In the genomic region with DNA sequence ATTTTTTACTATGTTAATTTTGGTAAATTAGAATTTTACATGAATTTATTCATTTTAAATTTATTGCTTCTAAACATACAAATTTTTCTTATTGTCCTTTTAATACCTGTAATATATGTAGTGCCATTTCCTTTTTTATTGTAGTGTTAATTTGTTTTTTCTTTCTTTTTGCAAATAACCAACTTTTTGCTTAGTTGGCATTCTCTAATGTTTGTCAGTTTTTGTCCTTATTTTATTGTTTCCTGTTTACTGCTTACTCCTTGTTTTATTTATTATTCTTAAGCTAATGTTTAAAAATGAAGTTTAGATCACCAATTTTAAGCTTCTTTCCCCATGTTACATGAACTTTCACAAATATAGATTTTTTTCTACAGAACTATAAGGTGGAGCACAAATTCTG, we compare ENCODE assay signal across 19 cellular contexts.
A peak's percentile ranks its signal among the peaks of the same experiment; 100 is the strongest.
DNase-seq lines count a peak whose midpoint lies in the region; ATAC-seq, FAIRE-seq and TF ChIP-seq lines count a peak whose summit lies in the region.
"Had no signal": no experiment of that assay in that cellular context is flagged by ENCODE, and none has a peak within 500 bp of the region (broad histone marks: within the 10 kb centered on the region; RNA-seq: fewer than 3 reads in every experiment).

No MANE protein-coding gene starts in this region.

- H2BK15ac ChIP-seq in IMR-90 (ENCODE audit: low read depth, low read length) = no peak overlapping the region

- no peak for TF ChIP-seq CTCF in A549 (IDR thresholded peaks at IDR 0.05)
- no peak for TF ChIP-seq CTCF in IMR-90 (conservative IDR thresholded peaks at IDR 0.05; ENCODE audit: low read depth, low read length)

- no peak overlapping the region for H3K27ac ChIP-seq in A549
- H3K27ac ChIP-seq in IMR-90 (ENCODE audit: insufficient read depth, low read length) = no peak overlapping the region
- H3K27ac ChIP-seq: BLaER1, C4-2B had no signal

- H3K4ac ChIP-seq in IMR-90 (ENCODE audit: low read depth, low read length) = no peak overlapping the region

- POLR2A ChIA-PET in A549 (lab: Yijun Ruan, JAX) (no interaction called here), IMR-90 (lab: Charles Lee; ENCODE audit: unreplicated experiment) (no interaction called here)

- H3K36me3 ChIP-seq in IMR-90 (ENCODE audit: control insufficient read depth, insufficient read depth, low read length) = no peaks in the 10 kb centered on the region
- H3K36me3 ChIP-seq: BLaER1 had no signal

- ATAC-seq in A549 (no peak), IMR-90 (ENCODE audit: low read depth) (no peak), GM18867 (IDR thresholded peaks at IDR 0.05; ENCODE audit: unreplicated experiment) (no peak)
- ATAC-seq: CD8-positive, alpha-beta T cell; GM12878; GM23338; HCT116 had no signal

- CTCF ChIA-PET in A549 (lab: Yijun Ruan, JAX) = no interaction called here
- CTCF ChIA-PET in IMR-90 (lab: Yijun Ruan, JAX) = no interaction called here

- H3K79me1 ChIP-seq in IMR-90 (ENCODE audit: low read depth in 1 of 2, low read length in 2 of 2) = no peaks in the 10 kb centered on the region

- no peak overlapping the region for H2AK9ac ChIP-seq in IMR-90 (replicated peaks; ENCODE audit: low read depth, low read length, poor library complexity)

- no peak overlapping the region for H3K4me2 ChIP-seq in A549
- H3K4me2 ChIP-seq in IMR-90 (ENCODE audit: low read depth, low read length) = no peak overlapping the region
- H3K4me2 ChIP-seq: BLaER1, GM23338 had no signal

- FAIRE-seq in A549 (lab: Jason Lieb, UNC) (no peak), endometrium (lab: Jason Lieb, UNC) (peak; percentile 43)
- FAIRE-seq: GM12878 had no signal

- H2AFZ ChIP-seq in IMR-90 (replicated peaks; ENCODE audit: low read length, poor library complexity) = no peak overlapping the region
- H2AFZ ChIP-seq: GM23338 had no signal

- H3K9me1 ChIP-seq in IMR-90 (ENCODE audit: insufficient read depth, low read length) = no peaks in the 10 kb centered on the region

- no peak overlapping the region for H3K23ac ChIP-seq in IMR-90 (ENCODE audit: low read depth, low read length)

- no peaks in the 10 kb centered on the region for H3K27me3 ChIP-seq in IMR-90 (ENCODE audit: control insufficient read depth, insufficient read depth, low read length)
- H3K27me3 ChIP-seq: BLaER1 had no signal

- H4K91ac ChIP-seq in IMR-90 (ENCODE audit: insufficient read depth, low read depth, low read length) = no peak overlapping the region

- H3K14ac ChIP-seq in IMR-90 (replicated peaks; ENCODE audit: low read depth, low read length) = no peak overlapping the region

- no peak overlapping the region for H2BK120ac ChIP-seq in IMR-90 (ENCODE audit: low read depth, low read length)

- TF ChIP-seq POLR2A in A549 (IDR thresholded peaks at IDR 0.05; ENCODE audit: low read length) (no peak), IMR-90 (IDR thresholded peaks at IDR 0.05; ENCODE audit: low read depth, low read length) (no peak)

- no peaks in the 10 kb centered on the region for H3K9me3 ChIP-seq in A549
- H3K9me3 ChIP-seq in IMR-90 (ENCODE audit: control insufficient read depth, insufficient read depth, low read length) = no peaks in the 10 kb centered on the region
- H3K9me3 ChIP-seq: BLaER1, Caco-2 had no signal

- H3K18ac ChIP-seq in IMR-90 (ENCODE audit: low read depth, low read length) = no peak overlapping the region

- no peak overlapping the region for H3K56ac ChIP-seq in IMR-90 (ENCODE audit: extremely low read depth, insufficient read depth, low read length)

- H3K4me3 ChIP-seq in A549 (no peak overlapping the region), IMR-90 (ENCODE audit: insufficient read depth, low read depth, low read length) (no peak overlapping the region)
- H3K4me3 ChIP-seq: BLaER1, GM12878, GM23338 had no signal

- no peak overlapping the region for H2BK5ac ChIP-seq in IMR-90 (ENCODE audit: low read depth, low read length, poor library complexity, severe bottlenecking)

- TF ChIP-seq RAD21 in A549 (conservative IDR thresholded peaks at IDR 0.05 in 1 of 2, IDR thresholded peaks at IDR 0.05 in 1 of 2) = no peak
- TF ChIP-seq RAD21 in IMR-90 (IDR thresholded peaks at IDR 0.05; ENCODE audit: low read length) = no peak

- no TSS peak for BruUV-seq in IMR-90 (replicated peaks; lab: Mats Ljungman, UMichigan)

- no peak overlapping the region for H4K5ac ChIP-seq in IMR-90 (ENCODE audit: low read depth, low read length)

- H3K4me1 ChIP-seq in A549 = no peaks in the 10 kb centered on the region
- H3K4me1 ChIP-seq in IMR-90 (ENCODE audit: control insufficient read depth, insufficient read depth, low read length) = no peaks in the 10 kb centered on the region
- H3K4me1 ChIP-seq: BLaER1, Caco-2 had no signal

- no peaks in the 10 kb centered on the region for H4K20me1 ChIP-seq in IMR-90 (ENCODE audit: insufficient read depth, low read length)
- H4K20me1 ChIP-seq: BLaER1 had no signal

- dilution Hi-C loops in IMR-90 (cut with HindIII; ENCODE audit: low sequenced_read_pairs, unreplicated experiment) = no loop called here

- H2AK5ac ChIP-seq in IMR-90 (ENCODE audit: low read depth, low read length) = no peak overlapping the region

- intact Hi-C loops in IMR-90 (cut with micrococcal nuclease) = no loop called here

- DNase-seq in A549 (ENCODE audit: low read depth in 1 of 2, low spot score in 1 of 2) (no peak), IMR-90 (no peak), NCI-H69 (lab: John Stamatoyannopoulos, UW) (no peak), NCI-H2107 (lab: John Stamatoyannopoulos, UW) (no peak)
- DNase-seq: 8988T; Caco-2; CD4-positive, CD25-positive, alpha-beta regulatory T cell; CD8-positive, alpha-beta T cell; DMS153; DND-41; GDM1; H9 had no signal

- in situ Hi-C loops in IMR-90 (cut with MboI; ENCODE audit: low sequenced_read_pairs) = no loop called here

- TF ChIP-seq EP300 in A549 (IDR thresholded peaks at IDR 0.05) = no peak

- H3K9ac ChIP-seq in IMR-90 (ENCODE audit: low read depth, low read length) = no peak overlapping the region
- H3K9ac ChIP-seq: BLaER1 had no signal

- H2BK20ac ChIP-seq in IMR-90 (ENCODE audit: low read depth, low read length) = no peak overlapping the region

- H4K8ac ChIP-seq in IMR-90 (ENCODE audit: low read depth in 2 of 2, low read length in 2 of 2) = no peak overlapping the region

TF ChIP-seq in A549, 52 proteins besides CTCF, POLR2A, EP300 and RAD21:
- peak; percentile 41 for TF ChIP-seq MAFK (IDR thresholded peaks at IDR 0.05; ENCODE audit: partially characterized antibody)
- TF ChIP-seq HEYL (CRISPR knock-in tag; IDR thresholded peaks at IDR 0.05) = no peak

TF ChIP-seq in IMR-90, 13 proteins besides CTCF, POLR2A, EP300 and RAD21:
- TF ChIP-seq FOS (IDR thresholded peaks at IDR 0.05; ENCODE audit: low read depth, low read length) = no peak
- peak; percentile 84 for TF ChIP-seq MAFK (IDR thresholded peaks at IDR 0.05; ENCODE audit: low read depth, low read length)
